8 cellular contexts compared by ENCODE assay signal in the genomic region with DNA sequence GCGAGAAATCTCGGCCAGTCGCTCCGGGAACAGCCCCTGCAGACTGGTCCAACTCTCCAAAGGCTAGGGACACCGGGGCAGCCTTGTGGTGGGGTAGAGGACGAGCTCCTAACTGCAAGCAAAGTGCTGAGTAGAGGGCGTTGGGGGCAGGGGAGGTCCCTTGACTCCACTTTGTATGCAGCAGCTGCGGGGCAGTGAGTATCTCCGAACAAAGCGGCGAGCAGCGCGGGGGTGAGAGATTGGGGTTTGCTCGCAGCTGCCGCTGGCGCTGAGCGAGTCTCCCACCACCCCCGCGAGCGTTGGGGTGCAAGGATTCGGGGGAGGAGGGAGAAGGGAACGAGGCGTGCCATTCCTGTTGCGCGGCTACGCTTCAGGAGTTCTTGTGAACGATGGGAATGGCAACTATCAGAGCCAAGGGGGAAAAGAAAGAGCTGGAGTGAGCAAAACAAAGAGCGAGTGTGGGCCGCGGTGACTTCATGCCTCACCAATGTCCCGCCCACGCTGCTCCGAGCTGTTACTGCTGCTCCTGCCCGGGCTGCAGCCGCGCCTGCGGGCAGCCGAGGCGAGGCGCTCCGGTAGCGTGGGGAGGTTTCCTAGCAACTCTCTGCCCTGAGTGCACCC. TPM values are rescaled to one million over a fixed set of nuclear protein-coding genes. Genes with fewer than 3 reads are reported as not detected.
DNase-seq lines count a peak whose midpoint lies in the region; ATAC-seq and TF ChIP-seq lines count a peak whose summit lies in the region.

No MANE protein-coding gene starts in this region.

- no peak for TF ChIP-seq CTCF in A673 (conservative IDR thresholded peaks at IDR 0.05; ENCODE audit: low read depth, low read length)
- TF ChIP-seq CTCF in endothelial cell (IDR thresholded peaks at IDR 0.05; ENCODE audit: unreplicated experiment): no peak

- peaks cover 18% of the 10 kb centered on the region for H3K4me1 Mint-ChIP-seq in activated CD4-positive, alpha-beta T cell treated with anti-CD3 and anti-CD28 coated beads, Interleukin-2, amount 10 ng/mL, durations not matched to agents 24 days and 14 days
- peaks cover 12% of the 10 kb centered on the region for H3K4me1 Mint-ChIP-seq in endothelial cell (ENCODE audit: unreplicated experiment)

- DNase-seq in A673 (ENCODE audit: low spot score) (peak; percentile 85), NCI-H1930 (lab: John Stamatoyannopoulos, UW) (peak; percentile 23 to 68), endothelial cell (ENCODE audit: low spot score) (peak; percentile 65)
- peak; percentile 80 for DNase-seq in activated CD4-positive, alpha-beta T cell treated with anti-CD3 and anti-CD28 coated beads, Interleukin-2, amount 10 ng/mL, durations not matched to agents 24 days and 14 days
- peak; percentile 71 to 75 for DNase-seq in stimulated activated CD8-positive, alpha-beta memory T cell treated with anti-CD3 and anti-CD28 coated beads, Interleukin-15, amount 100 ng/mL, for 48 hours (ENCODE audit: low read depth in 2 of 2)

- POLR2A ChIA-PET in A673 (lab: Charles Lee; ENCODE audit: low non-redundant PET): interaction anchor here (0.5 to 0.6 kb wide), 2 partner anchors 351 to 601 kb away, joined by 4 read pairs; no protein-coding TSS in a partner anchor

- CTCF ChIA-PET in A673 (lab: Charles Lee): interaction anchor here (1.2 to 1.9 kb wide), 2 partner anchors 268 to 583 kb away, joined by 3 to 9 read pairs; no protein-coding TSS in a partner anchor

- H3K4me1 ChIP-seq in A673 (ENCODE audit: insufficient read depth, low read length, poor library complexity, severe bottlenecking) (peaks cover 2% of the 10 kb centered on the region), mesodermal cell (ENCODE audit: control insufficient read depth, insufficient read depth, low read length, poor library complexity, severe bottlenecking) (no peaks in the 10 kb centered on the region)

- peak overlapping the region; percentile 87 for H3K4me3 Mint-ChIP-seq in activated CD4-positive, alpha-beta T cell treated with anti-CD3 and anti-CD28 coated beads, Interleukin-2, amount 10 ng/mL, durations not matched to agents 24 days and 14 days
- H3K4me3 Mint-ChIP-seq in endothelial cell (ENCODE audit: unreplicated experiment): peak overlapping the region; percentile 95

- no TSS peak for BruUV-seq in A673 (replicated peaks; lab: Mats Ljungman, UMichigan)

- H3K36me3 Mint-ChIP-seq in activated CD4-positive, alpha-beta T cell treated with anti-CD3 and anti-CD28 coated beads, Interleukin-2, amount 10 ng/mL, durations not matched to agents 24 days and 14 days (ENCODE audit: low read depth): no peaks in the 10 kb centered on the region
- H3K36me3 Mint-ChIP-seq in endothelial cell (ENCODE audit: low read depth, unreplicated experiment): no peaks in the 10 kb centered on the region

- H3K9me3 ChIP-seq in A673 (ENCODE audit: low read depth, low read length, poor library complexity, severe bottlenecking): no peaks in the 10 kb centered on the region
- H3K9me3 ChIP-seq in mesodermal cell (ENCODE audit: control insufficient read depth, low read length): no peaks in the 10 kb centered on the region

- H3K27ac ChIP-seq in A673 (ENCODE audit: low read depth, low read length, poor library complexity, severe bottlenecking) (peak overlapping the region; percentile 28), mesodermal cell (ENCODE audit: low read depth, low read length, severe bottlenecking) (peak overlapping the region; percentile 99)

- H3K4me3 ChIP-seq in A673 (ENCODE audit: low read depth, low read length, poor library complexity, severe bottlenecking) (peak overlapping the region; percentile 61), mesodermal cell (ENCODE audit: extremely low read depth, insufficient read depth, low read length, poor library complexity, severe bottlenecking) (peak overlapping the region; percentile 60)

- H3K27ac Mint-ChIP-seq in activated CD4-positive, alpha-beta T cell treated with anti-CD3 and anti-CD28 coated beads, Interleukin-2, amount 10 ng/mL, durations not matched to agents 24 days and 14 days: peak overlapping the region; percentile 80
- peak overlapping the region; percentile 91 for H3K27ac Mint-ChIP-seq in endothelial cell (ENCODE audit: unreplicated experiment)

- ATAC-seq in GM18499 (IDR thresholded peaks at IDR 0.05; ENCODE audit: insufficient read depth, unreplicated experiment): peak; percentile 41
- peak; percentile 63 for ATAC-seq in HG02852 (IDR thresholded peaks at IDR 0.05; ENCODE audit: unreplicated experiment)

- H3K27me3 Mint-ChIP-seq in activated CD4-positive, alpha-beta T cell treated with anti-CD3 and anti-CD28 coated beads, Interleukin-2, amount 10 ng/mL, durations not matched to agents 24 days and 14 days: peaks cover 66% of the 10 kb centered on the region
- H3K27me3 Mint-ChIP-seq in endothelial cell (ENCODE audit: unreplicated experiment): peaks cover 17% of the 10 kb centered on the region

- WGBS in mesodermal cell (ENCODE audit: insufficient coverage in 2 of 2), 2 experiments: 1% methylated on average over 33 to 35 of the region's 42 CpGs

- no peaks in the 10 kb centered on the region for H3K9me3 Mint-ChIP-seq in activated CD4-positive, alpha-beta T cell treated with anti-CD3 and anti-CD28 coated beads, Interleukin-2, amount 10 ng/mL, durations not matched to agents 24 days and 14 days
- H3K9me3 Mint-ChIP-seq in endothelial cell (ENCODE audit: unreplicated experiment): no peaks in the 10 kb centered on the region

- H3K27me3 ChIP-seq in A673 (replicated peaks; ENCODE audit: insufficient read depth, low read depth, low read length, poor library complexity): peaks cover 7% of the 10 kb centered on the region

- intact Hi-C loops in A673 (cut with micrococcal nuclease; ENCODE audit: unreplicated experiment): loop anchor here (2.0 kb wide), 1 partner anchor 269 kb away; no protein-coding TSS in a partner anchor
- intact Hi-C loops in activated CD4-positive, alpha-beta T cell treated with anti-CD3 and anti-CD28 coated beads, Interleukin-2, amount 10 ng/mL, durations not matched to agents 24 days and 14 days (cut with micrococcal nuclease): loop anchor here (5.0 kb wide), 1 partner anchor 48 kb away; no protein-coding TSS in a partner anchor

- H3K36me3 ChIP-seq in A673 (ENCODE audit: insufficient read depth, low read length, poor library complexity, severe bottlenecking) (no peaks in the 10 kb centered on the region), mesodermal cell (ENCODE audit: control insufficient read depth, insufficient read depth, low read length) (no peaks in the 10 kb centered on the region)

RNA-seq across cellular contexts. Expression of gene ITGB8, which starts 0.4 kb away (rescaled TPM):
- total RNA-seq in A673 (2021) (0.90 and 1.3 TPM in 2 replicates), endothelial cell (ENCODE audit: unreplicated experiment) (0.69 TPM)
- not detected in 2 replicates for total RNA-seq in activated CD4-positive, alpha-beta T cell treated with anti-CD3 and anti-CD28 coated beads, Interleukin-2, amount 10 ng/mL, durations not matched to agents 24 days and 14 days
- 1.6 TPM for polyA plus RNA-seq in mesodermal cell (2013, experiment 1 of 2)
- polyA plus RNA-seq in mesodermal cell (2013, experiment 2 of 2): 1.7 TPM

Comparison
In these comparisons a context has a peak if more than half of its experiments do, and no peak if none do; other contexts are left out.
1. Peak in every context shown above with its lines: DNase-seq, ATAC-seq, H3K4me3 ChIP-seq and H3K27ac ChIP-seq.